ENCODE assay signal across 22 cellular contexts in the genomic region with DNA sequence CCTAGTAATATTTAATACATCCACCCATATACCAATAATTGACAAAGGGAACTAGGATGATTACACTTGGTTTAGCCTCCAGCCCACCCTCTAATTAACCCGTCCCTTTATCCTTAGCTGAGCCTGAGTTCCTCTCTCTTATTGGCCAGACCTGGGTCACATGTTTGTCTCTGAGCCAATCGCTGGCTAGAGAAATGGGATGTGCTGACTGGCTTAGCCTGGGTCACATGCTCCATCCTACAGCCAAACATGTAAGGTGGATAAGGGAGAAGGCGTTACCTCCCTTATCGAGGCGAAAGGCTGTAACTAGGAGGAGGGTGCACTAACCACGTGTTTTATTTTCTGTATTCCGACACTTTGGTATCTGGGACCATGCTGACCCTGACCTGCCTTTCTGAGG.
A peak's percentile ranks its signal among the peaks of the same experiment; 100 is the strongest.
DNase-seq lines count a peak whose midpoint lies in the region; ATAC-seq, FAIRE-seq and TF ChIP-seq lines count a peak whose summit lies in the region.
"Had no signal": no experiment of that assay in that cellular context is flagged by ENCODE, and none has a peak within 500 bp of the region (broad histone marks: within the 10 kb centered on the region; RNA-seq: fewer than 3 reads in every experiment).

No MANE protein-coding gene starts in this region.

- DNase-seq in A549 (ENCODE audit: low read depth in 1 of 2, low spot score in 1 of 2): peak in 1 of 2 experiments; percentile 36
- peak; percentile 14 for DNase-seq in HT1080 (ENCODE audit: low read depth)
- DNase-seq in RWPE2 (ENCODE audit: low spot score): no peak
- DNase-seq in K562 (ENCODE audit: extremely low read depth in 1 of 4, low spot score in 3 of 4): peak; percentile 13 to 54 (median 48)
- no peak for DNase-seq in central memory CD4-positive, alpha-beta T cell
- no peak for DNase-seq in gastrocnemius medialis
- DNase-seq in activated CD4-positive, alpha-beta T cell treated with anti-CD3 and anti-CD28 coated beads for 1 hour: no peak
- DNase-seq: 8988T; C1 segment of cervical spinal cord; CD4-positive, CD25-positive, alpha-beta regulatory T cell; CD8-positive, alpha-beta memory T cell; COR-L47; DMS 273 treated with DMSO at 0.1 percent for 48 hours; DMS53; HCEC 1CT; HFFc6 had no signal

- H2AFZ ChIP-seq in K562 (ENCODE audit: low read depth, low read length): no peak overlapping the region
- H2AFZ ChIP-seq: GM23338 had no signal

- no peak for TF ChIP-seq CTCF in A549 (IDR thresholded peaks at IDR 0.05)
- TF ChIP-seq CTCF in RWPE2 (IDR thresholded peaks at IDR 0.05; ENCODE audit: poor library complexity, severe bottlenecking): no peak
- TF ChIP-seq CTCF in K562 (IDR thresholded peaks at IDR 0.05 in 2 of 3, conservative IDR thresholded peaks at IDR 0.05 in 1 of 3; ENCODE audit: insufficient read depth in 2 of 3, low read depth in 1 of 3, low read length in 3 of 3): no peak
- no peak for TF ChIP-seq CTCF in gastrocnemius medialis (IDR thresholded peaks at IDR 0.05 in 4 of 5, conservative IDR thresholded peaks at IDR 0.05 in 1 of 5)

- CTCF ChIA-PET in A549 (lab: Yijun Ruan, JAX) (no interaction called here), K562 (lab: Yijun Ruan, JAX; ENCODE audit: low intra/inter-chr PET ratio) (no interaction called here)

- WGBS in A549 (ENCODE audit: missing lambda C conversion rate): 26% methylated on average over 7 of the region's 7 CpGs
- WGBS in K562 (ENCODE audit: insufficient coverage, low coverage, missing lambda C conversion rate): 2% methylated on average over 7 of the region's 7 CpGs

- no peak overlapping the region for H3K27ac ChIP-seq in A549
- H3K27ac ChIP-seq in RWPE2 (ENCODE audit: poor library complexity, severe bottlenecking): no peak overlapping the region
- H3K27ac ChIP-seq in K562 (ENCODE audit: extremely low read depth, low read depth, low read length): no peak overlapping the region
- H3K27ac ChIP-seq in gastrocnemius medialis: no peak overlapping the region

- H3K27me3 ChIP-seq in RWPE2 (ENCODE audit: insufficient read depth, poor library complexity, severe bottlenecking) (peaks cover 4% of the 10 kb centered on the region), K562 (ENCODE audit: control insufficient read depth in 2 of 2, insufficient read depth in 2 of 2, low read length in 2 of 2) (peaks cover 0 to 13% of the 10 kb centered on the region in 2 experiments; a peak in 2 of 5 replicates), gastrocnemius medialis (peaks cover 0 to 3% (median 0%) of the 10 kb centered on the region in 3 donors)

- no peaks in the 10 kb centered on the region for H3K79me2 ChIP-seq in K562 (ENCODE audit: control insufficient read depth, insufficient read depth, low read length)

- H3K4me2 ChIP-seq in A549 (no peak overlapping the region), K562 (ENCODE audit: insufficient read depth, low read length) (no peak overlapping the region)
- H3K4me2 ChIP-seq: GM23338 had no signal

- POLR2A ChIA-PET in A549 (lab: Yijun Ruan, JAX) (no interaction called here), K562 (lab: Yijun Ruan, JAX) (no interaction called here)

- H3K4me3 ChIP-seq in A549 (no peak overlapping the region), RWPE2 (ENCODE audit: severe bottlenecking) (no peak overlapping the region), K562 (no peak overlapping the region), gastrocnemius medialis (no peak overlapping the region)
- H3K4me3 ChIP-seq: GM23338 had no signal

- FAIRE-seq in A549 (lab: Jason Lieb, UNC): no peak
- FAIRE-seq in K562 (lab: Jason Lieb, UNC): no peak
- FAIRE-seq: G401.6, GM12892, GM18507, H54 had no signal

- ATAC-seq in A549 (peak in 1 of 2 experiments; percentile 66; a peak in 3 of 6 replicates), RWPE2 (ENCODE audit: low read depth) (peak; percentile 24; the same call in 2 of the 3 replicates), K562 (peak; percentile 86), HG03280 (IDR thresholded peaks at IDR 0.05; ENCODE audit: unreplicated experiment) (no peak), gastrocnemius medialis (no peak)
- ATAC-seq: GM23338 had no signal

- H3K36me3 ChIP-seq in RWPE2 (ENCODE audit: low read depth) (no peaks in the 10 kb centered on the region), K562 (ENCODE audit: control insufficient read depth, insufficient read depth, low read length) (no peaks in the 10 kb centered on the region), gastrocnemius medialis (no peaks in the 10 kb centered on the region)

- H3K9ac ChIP-seq in K562 (ENCODE audit: insufficient read depth in 1 of 2, low read depth in 2 of 2, low read length in 2 of 2): no peak overlapping the region

- intact Hi-C loops in K562 (cut with micrococcal nuclease): no loop called here
- intact Hi-C loops in gastrocnemius medialis (cut with DNase I; ENCODE audit: low total_unique reads): no loop called here

- TF ChIP-seq POLR2A in A549 (IDR thresholded peaks at IDR 0.05; ENCODE audit: low read length) (no peak), K562 (conservative IDR thresholded peaks at IDR 0.05) (no peak), gastrocnemius medialis (IDR thresholded peaks at IDR 0.05) (no peak)

- in situ Hi-C loops in K562 (cut with MboI): no loop called here
- in situ Hi-C loops in gastrocnemius medialis (cut with MboI; ENCODE audit: low sequenced_read_pairs in 4 of 4): no loop called here

- TF ChIP-seq EP300 in A549 (IDR thresholded peaks at IDR 0.05): no peak
- no peak for TF ChIP-seq EP300 in K562 (IDR thresholded peaks at IDR 0.05; ENCODE audit: low read length)

- no peak for TF ChIP-seq RAD21 in A549 (conservative IDR thresholded peaks at IDR 0.05 in 1 of 2, IDR thresholded peaks at IDR 0.05 in 1 of 2)
- no peak for TF ChIP-seq RAD21 in K562 (CRISPR knock-in tag; conservative IDR thresholded peaks at IDR 0.05 in 1 of 2, IDR thresholded peaks at IDR 0.05 in 1 of 2)

- H3K4me1 ChIP-seq in A549 (no peaks in the 10 kb centered on the region), RWPE2 (ENCODE audit: insufficient read depth, poor library complexity, severe bottlenecking) (no peaks in the 10 kb centered on the region), K562 (replicated peaks in 1 of 2; ENCODE audit: control insufficient read depth in 2 of 2, insufficient read depth in 2 of 2, low read length in 2 of 2) (no peaks in the 10 kb centered on the region), gastrocnemius medialis (no peaks in the 10 kb centered on the region)

- BruUV-seq in K562 (replicated peaks; lab: Mats Ljungman, UMichigan): no TSS peak

- H3K9me3 ChIP-seq in A549 (no peaks in the 10 kb centered on the region; the same call in 2 of the 3 replicates), RWPE2 (ENCODE audit: severe bottlenecking) (no peaks in the 10 kb centered on the region), K562 (replicated peaks; ENCODE audit: control insufficient read depth, insufficient read depth, low read depth, low read length) (no peaks in the 10 kb centered on the region), gastrocnemius medialis (no peaks in the 10 kb centered on the region)

- no peaks in the 10 kb centered on the region for H3K9me1 ChIP-seq in K562 (ENCODE audit: control insufficient read depth, insufficient read depth, low read length)

- no peaks in the 10 kb centered on the region; the same call in 1 of the 2 replicates for H4K20me1 ChIP-seq in K562 (replicated peaks; ENCODE audit: control insufficient read depth, insufficient read depth, low read length)

TF ChIP-seq in A549, 52 proteins besides CTCF, POLR2A, EP300 and RAD21:
- no peak for TF ChIP-seq KDM1A (IDR thresholded peaks at IDR 0.05; ENCODE audit: low read depth)
- TF ChIP-seq, protein P1, sequence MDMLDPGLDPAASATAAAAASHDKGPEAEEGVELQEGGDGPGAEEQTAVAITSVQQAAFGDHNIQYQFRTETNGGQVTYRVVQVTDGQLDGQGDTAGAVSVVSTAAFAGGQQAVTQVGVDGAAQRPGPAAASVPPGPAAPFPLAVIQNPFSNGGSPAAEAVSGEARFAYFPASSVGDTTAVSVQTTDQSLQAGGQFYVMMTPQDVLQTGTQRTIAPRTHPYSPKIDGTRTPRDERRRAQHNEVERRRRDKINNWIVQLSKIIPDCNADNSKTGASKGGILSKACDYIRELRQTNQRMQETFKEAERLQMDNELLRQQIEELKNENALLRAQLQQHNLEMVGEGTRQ (IDR thresholded peaks at IDR 0.05): peak; percentile 79

TF ChIP-seq in K562, 482 proteins besides CTCF, POLR2A, EP300 and RAD21 (continues in another document):
- TF ChIP-seq, protein P2, sequence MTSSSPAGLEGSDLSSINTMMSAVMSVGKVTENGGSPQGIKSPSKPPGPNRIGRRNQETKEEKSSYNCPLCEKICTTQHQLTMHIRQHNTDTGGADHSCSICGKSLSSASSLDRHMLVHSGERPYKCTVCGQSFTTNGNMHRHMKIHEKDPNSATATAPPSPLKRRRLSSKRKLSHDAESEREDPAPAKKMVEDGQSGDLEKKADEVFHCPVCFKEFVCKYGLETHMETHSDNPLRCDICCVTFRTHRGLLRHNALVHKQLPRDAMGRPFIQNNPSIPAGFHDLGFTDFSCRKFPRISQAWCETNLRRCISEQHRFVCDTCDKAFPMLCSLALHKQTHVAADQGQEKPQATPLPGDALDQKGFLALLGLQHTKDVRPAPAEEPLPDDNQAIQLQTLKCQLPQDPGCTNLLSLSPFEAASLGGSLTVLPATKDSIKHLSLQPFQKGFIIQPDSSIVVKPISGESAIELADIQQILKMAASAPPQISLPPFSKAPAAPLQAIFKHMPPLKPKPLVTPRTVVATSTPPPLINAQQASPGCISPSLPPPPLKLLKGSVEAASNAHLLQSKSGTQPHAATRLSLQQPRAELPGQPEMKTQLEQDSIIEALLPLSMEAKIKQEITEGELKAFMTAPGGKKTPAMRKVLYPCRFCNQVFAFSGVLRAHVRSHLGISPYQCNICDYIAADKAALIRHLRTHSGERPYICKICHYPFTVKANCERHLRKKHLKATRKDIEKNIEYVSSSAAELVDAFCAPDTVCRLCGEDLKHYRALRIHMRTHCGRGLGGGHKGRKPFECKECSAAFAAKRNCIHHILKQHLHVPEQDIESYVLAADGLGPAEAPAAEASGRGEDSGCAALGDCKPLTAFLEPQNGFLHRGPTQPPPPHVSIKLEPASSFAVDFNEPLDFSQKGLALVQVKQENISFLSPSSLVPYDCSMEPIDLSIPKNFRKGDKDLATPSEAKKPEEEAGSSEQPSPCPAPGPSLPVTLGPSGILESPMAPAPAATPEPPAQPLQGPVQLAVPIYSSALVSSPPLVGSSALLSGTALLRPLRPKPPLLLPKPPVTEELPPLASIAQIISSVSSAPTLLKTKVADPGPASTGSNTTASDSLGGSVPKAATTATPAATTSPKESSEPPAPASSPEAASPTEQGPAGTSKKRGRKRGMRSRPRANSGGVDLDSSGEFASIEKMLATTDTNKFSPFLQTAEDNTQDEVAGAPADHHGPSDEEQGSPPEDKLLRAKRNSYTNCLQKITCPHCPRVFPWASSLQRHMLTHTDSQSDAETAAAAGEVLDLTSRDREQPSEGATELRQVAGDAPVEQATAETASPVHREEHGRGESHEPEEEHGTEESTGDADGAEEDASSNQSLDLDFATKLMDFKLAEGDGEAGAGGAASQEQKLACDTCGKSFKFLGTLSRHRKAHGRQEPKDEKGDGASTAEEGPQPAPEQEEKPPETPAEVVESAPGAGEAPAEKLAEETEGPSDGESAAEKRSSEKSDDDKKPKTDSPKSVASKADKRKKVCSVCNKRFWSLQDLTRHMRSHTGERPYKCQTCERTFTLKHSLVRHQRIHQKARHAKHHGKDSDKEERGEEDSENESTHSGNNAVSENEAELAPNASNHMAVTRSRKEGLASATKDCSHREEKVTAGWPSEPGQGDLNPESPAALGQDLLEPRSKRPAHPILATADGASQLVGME (CRISPR knock-in tag; IDR thresholded peaks at IDR 0.05): no peak

Comparison
In these comparisons a context has a peak if more than half of its experiments do, and no peak if none do; other contexts are left out.
1. ATAC-seq: peak in RWPE2 (single experiment) and K562 (single experiment); none in HG03280 (single experiment) and gastrocnemius medialis (0 of 2).
2. DNase-seq: peak in HT1080 (single experiment) and K562 (4 of 4); none in RWPE2 (single experiment), central memory CD4-positive, alpha-beta T cell (single experiment), gastrocnemius medialis (0 of 2) and activated CD4-positive, alpha-beta T cell treated with anti-CD3 and anti-CD28 coated beads for 1 hour (single experiment).